Comparison of ENCODE assay signal across 24 cellular contexts in the genomic region with DNA sequence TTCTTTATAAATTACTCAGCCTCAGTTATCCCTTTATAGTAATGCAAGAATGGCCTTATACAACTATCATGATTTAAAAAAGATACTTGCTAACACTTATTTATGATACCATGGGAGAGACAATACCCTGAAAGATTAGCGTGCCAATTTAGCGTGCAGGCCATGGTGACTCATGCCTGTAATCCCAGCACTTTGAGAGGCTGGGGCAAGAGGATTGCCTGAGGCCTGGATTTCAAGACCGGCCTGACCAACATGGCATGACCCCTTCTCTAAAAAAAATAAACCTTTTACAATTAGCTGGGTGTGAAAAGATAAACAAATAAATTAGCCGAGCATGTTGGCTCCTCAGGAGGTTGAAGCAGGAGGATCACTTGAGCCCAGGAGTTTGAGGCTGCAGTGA.
"Had no signal": no experiment of that assay in that cellular context is flagged by ENCODE, and none has a peak within 500 bp of the region (broad histone marks: within the 10 kb centered on the region; RNA-seq: fewer than 3 reads in every experiment).

No MANE protein-coding gene starts in this region.

- DNase-seq: colonic mucosa; cortex of kidney; effector CD8-positive, alpha-beta T cell; effector memory CD8-positive, alpha-beta T cell; endodermal cell; erythroblast; esophagus squamous epithelium; foreskin fibroblast; hypothalamus; immature natural killer cell; islet precursor cell; kidney; kidney glomerular epithelial cell; left lung; left ventricle myocardium superior; lower lobe of right lung; midbrain had no signal

- H3K4me1 ChIP-seq: colonic mucosa, esophagus squamous epithelium, gastroesophageal sphincter, heart left ventricle, left lung, lower lobe of right lung had no signal

- H3K4me2 ChIP-seq: hepatocyte had no signal

- ATAC-seq: effector memory CD8-positive, alpha-beta T cell; esophagus mucosa; gastroesophageal sphincter; heart left ventricle; left lung; left ventricle myocardium superior; lower lobe of right lung had no signal

- H3K27me3 Mint-ChIP-seq: dendritic cell treated with granulocyte-macrophage colony-stimulating factor and Interleukin-4, amounts not matched to agents 40 ng/mL and 50 ng/mL, for 4 days; effector memory CD8-positive, alpha-beta T cell; memory B cell had no signal

- H3K27ac Mint-ChIP-seq: dendritic cell treated with granulocyte-macrophage colony-stimulating factor and Interleukin-4, amounts not matched to agents 40 ng/mL and 50 ng/mL, for 4 days; effector memory CD8-positive, alpha-beta T cell; endodermal cell; immature natural killer cell; memory B cell had no signal

- H3K36me3 Mint-ChIP-seq: memory B cell had no signal

- H3K4me1 Mint-ChIP-seq: immature natural killer cell, memory B cell had no signal

- H3K79me2 ChIP-seq: hepatocyte had no signal

- H3K27ac ChIP-seq: colonic mucosa, epithelial cell of prostate, esophagus squamous epithelium, gastroesophageal sphincter, heart left ventricle, hepatocyte, left lung, lower lobe of right lung had no signal

- H3K4me3 Mint-ChIP-seq: dendritic cell treated with granulocyte-macrophage colony-stimulating factor and Interleukin-4, amounts not matched to agents 40 ng/mL and 50 ng/mL, for 4 days; effector memory CD8-positive, alpha-beta T cell; endodermal cell; immature natural killer cell; memory B cell had no signal

- H3K9me3 ChIP-seq: colonic mucosa, gastroesophageal sphincter, heart left ventricle, lower lobe of right lung had no signal

- H2AFZ ChIP-seq: hepatocyte had no signal

- H3K36me3 ChIP-seq: colonic mucosa, esophagus squamous epithelium, gastroesophageal sphincter, heart left ventricle, left lung, lower lobe of right lung had no signal

- H3K4me3 ChIP-seq: colonic mucosa, esophagus squamous epithelium, gastroesophageal sphincter, heart left ventricle, hepatocyte, left lung, lower lobe of right lung had no signal

- H3K9me3 Mint-ChIP-seq: endodermal cell had no signal

- H3K27me3 ChIP-seq: colonic mucosa, esophagus squamous epithelium, gastroesophageal sphincter, heart left ventricle, hepatocyte, left lung had no signal
